17 cellular contexts compared by ENCODE assay signal in the genomic region with DNA sequence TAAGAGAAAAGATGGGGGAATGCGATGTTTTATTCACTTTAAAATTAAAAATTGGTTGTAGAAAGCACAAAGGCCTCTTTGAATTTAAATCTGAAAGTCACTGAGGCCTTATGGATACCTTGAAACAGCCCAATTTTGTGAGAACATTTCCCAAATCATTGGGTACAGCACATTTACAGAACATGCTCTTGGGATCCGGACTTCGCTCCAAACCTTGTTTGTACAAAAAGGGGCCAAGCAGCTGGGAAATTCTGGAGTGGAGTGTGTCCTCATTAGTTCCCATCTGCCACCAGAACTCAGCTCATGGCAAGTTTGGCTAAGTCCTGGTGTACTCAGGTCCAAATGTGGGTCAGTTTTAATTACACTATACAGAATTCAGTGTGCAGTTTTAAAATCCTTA.
DNase-seq lines count a peak whose midpoint lies in the region; ATAC-seq, FAIRE-seq and TF ChIP-seq lines count a peak whose summit lies in the region.
"Had no signal": no experiment of that assay in that cellular context is flagged by ENCODE, and none has a peak within 500 bp of the region (broad histone marks: within the 10 kb centered on the region; RNA-seq: fewer than 3 reads in every experiment).

No MANE protein-coding gene starts in this region.

- no peaks in the 10 kb centered on the region for H3K36me3 ChIP-seq in pancreas
- no peaks in the 10 kb centered on the region for H3K36me3 ChIP-seq in mesenchymal stem cell (ENCODE audit: control insufficient read depth in 1 of 2, insufficient read depth in 2 of 2, low read depth in 1 of 2, low read length in 2 of 2)
- H3K36me3 ChIP-seq: ascending aorta, esophagus squamous epithelium, neutrophil had no signal

- H3K27ac Mint-ChIP-seq in H9: no peak overlapping the region
- H3K27ac Mint-ChIP-seq: activated CD4-positive, alpha-beta T cell treated with anti-CD3 and anti-CD28 coated beads for 36 hours; activated T-cell treated with anti-CD3 and anti-CD28 coated beads, Interleukin-2, amount 50 U/mL, for 72 hours; effector memory CD8-positive, alpha-beta T cell had no signal

- intact Hi-C loops in pancreas (cut with DNase I): no loop called here

- H3K9me3 ChIP-seq in pancreas (no peaks in the 10 kb centered on the region), mesenchymal stem cell (ENCODE audit: control insufficient read depth, low read length) (no peaks in the 10 kb centered on the region), H9 (ENCODE audit: control insufficient read depth, low read depth, low read length) (no peaks in the 10 kb centered on the region)
- H3K9me3 ChIP-seq: ascending aorta, esophagus squamous epithelium, neutrophil had no signal

- H2AK5ac ChIP-seq in mesenchymal stem cell (ENCODE audit: low read length, severe bottlenecking) (no peak overlapping the region), H9 (ENCODE audit: insufficient read length, low read length) (no peak overlapping the region)

- no peaks in the 10 kb centered on the region for H3K23me2 ChIP-seq in H9 (ENCODE audit: insufficient read length, low read depth, low read length, poor library complexity, severe bottlenecking)

- H3K79me1 ChIP-seq in mesenchymal stem cell (replicated peaks; ENCODE audit: low read length, poor library complexity, severe bottlenecking) (no peaks in the 10 kb centered on the region), H9 (ENCODE audit: insufficient read depth, low read depth, low read length, poor library complexity, severe bottlenecking) (no peaks in the 10 kb centered on the region)

- H3K4me1 ChIP-seq in pancreas: peaks cover 15 to 41% (median 31%) of the 10 kb centered on the region in 3 donors
- peaks cover 1% of the 10 kb centered on the region for H3K4me1 ChIP-seq in mesenchymal stem cell (ENCODE audit: control insufficient read depth, insufficient read depth, low read depth, low read length)
- no peaks in the 10 kb centered on the region for H3K4me1 ChIP-seq in H9 (ENCODE audit: insufficient read depth, low read length)
- H3K4me1 ChIP-seq: esophagus squamous epithelium had no signal

- no peak overlapping the region for H2BK20ac ChIP-seq in H9 (ENCODE audit: low read depth, low read length, poor library complexity, severe bottlenecking)

- WGBS in pancreas, 2 donors: 37 to 44% methylated on average over 3 of the region's 3 CpGs
- 95% methylated on average over 3 of the region's 3 CpGs for WGBS in mesenchymal stem cell
- WGBS in H9 (ENCODE audit: extremely low coverage, insufficient read length, low lambda C conversion rate): no CpG with 5 or more reads among the region's 3 CpGs

- H3K4ac ChIP-seq in mesenchymal stem cell (ENCODE audit: low read depth in 1 of 2, low read length in 2 of 2) (no peak overlapping the region), H9 (ENCODE audit: low read depth, low read length) (no peak overlapping the region)

- H3K27ac ChIP-seq in pancreas (peak overlapping the region; percentile 18 to 63 (median 43)), mesenchymal stem cell (ENCODE audit: low read length, poor library complexity, severe bottlenecking) (no peak overlapping the region), H9 (ENCODE audit: insufficient read length, low read depth, low read length) (no peak overlapping the region)
- H3K27ac ChIP-seq: ascending aorta, esophagus squamous epithelium, neutrophil had no signal

- H2AFZ ChIP-seq in mesenchymal stem cell (ENCODE audit: low read depth, low read length) (no peak overlapping the region), H9 (ENCODE audit: low read length) (no peak overlapping the region)

- no peaks in the 10 kb centered on the region for H3K27me3 Mint-ChIP-seq in H9 (ENCODE audit: low read depth)
- H3K27me3 Mint-ChIP-seq: activated CD4-positive, alpha-beta T cell treated with anti-CD3 and anti-CD28 coated beads for 36 hours; effector memory CD8-positive, alpha-beta T cell had no signal

- no peak overlapping the region for H3K4me3 ChIP-seq in pancreas
- no peak overlapping the region for H3K4me3 ChIP-seq in mesenchymal stem cell (ENCODE audit: insufficient read depth in 1 of 2, low read depth in 1 of 2, low read length in 2 of 2)
- H3K4me3 ChIP-seq: ascending aorta, esophagus squamous epithelium had no signal

- TF ChIP-seq CTCF in pancreas (IDR thresholded peaks at IDR 0.05) (no peak), H9 (conservative IDR thresholded peaks at IDR 0.05) (no peak)

- H2BK12ac ChIP-seq in mesenchymal stem cell (ENCODE audit: low read length in 2 of 2): no peak overlapping the region
- H2BK12ac ChIP-seq in H9 (ENCODE audit: insufficient read length, low read depth, low read length): no peak overlapping the region

- H3T11ph ChIP-seq in H9 (ENCODE audit: low read length): no peak overlapping the region

- peak; percentile 58 to 77 (median 68) for ATAC-seq in pancreas
- ATAC-seq: activated CD4-positive, alpha-beta T cell treated with anti-CD3 and anti-CD28 coated beads for 36 hours; activated T-cell treated with anti-CD3 and anti-CD28 coated beads, Interleukin-2, amount 50 U/mL, for 72 hours; effector memory CD8-positive, alpha-beta T cell had no signal

- no peaks in the 10 kb centered on the region for H3K27me3 ChIP-seq in pancreas
- H3K27me3 ChIP-seq in mesenchymal stem cell (ENCODE audit: control insufficient read depth in 1 of 2, insufficient read depth in 1 of 2, low read length in 2 of 2): no peaks in the 10 kb centered on the region
- H3K27me3 ChIP-seq in H9 (ENCODE audit: insufficient read depth, low read length): no peaks in the 10 kb centered on the region
- H3K27me3 ChIP-seq: ascending aorta, esophagus squamous epithelium, neutrophil had no signal

- no peak overlapping the region for H3K9ac ChIP-seq in mesenchymal stem cell (ENCODE audit: low read length)
- H3K9ac ChIP-seq in H9 (ENCODE audit: extremely low read depth, insufficient read length, low read length): no peak overlapping the region

- no peak overlapping the region for H2BK5ac ChIP-seq in mesenchymal stem cell (ENCODE audit: low read depth, low read length, poor library complexity, severe bottlenecking)
- H2BK5ac ChIP-seq in H9 (ENCODE audit: insufficient read length, low read length): no peak overlapping the region

- H3K23ac ChIP-seq in mesenchymal stem cell (ENCODE audit: low read length in 2 of 2) (no peak overlapping the region), H9 (ENCODE audit: insufficient read length, low read depth, low read length) (no peak overlapping the region)

- peaks cover 4 to 5% of the 10 kb centered on the region in 2 experiments; a peak in 3 of 4 replicates for H3K4me1 Mint-ChIP-seq in H9
- H3K4me1 Mint-ChIP-seq: activated CD4-positive, alpha-beta T cell treated with anti-CD3 and anti-CD28 coated beads for 36 hours had no signal

- no peaks in the 10 kb centered on the region for H3K79me2 ChIP-seq in H9 (ENCODE audit: insufficient read depth, low read length)

- no peak for FAIRE-seq in pancreas (lab: Jason Lieb, UNC)

- no peak overlapping the region for H3K56ac ChIP-seq in H9 (ENCODE audit: insufficient read length, low read depth, low read length)

- H4K91ac ChIP-seq in mesenchymal stem cell (ENCODE audit: low read length) (no peak overlapping the region), H9 (ENCODE audit: insufficient read length, low read depth, low read length) (no peak overlapping the region)

- peak; percentile 14 for DNase-seq in NCI-H146 (lab: John Stamatoyannopoulos, UW)
- DNase-seq in NCI-H146 treated with DMSO at 0.1 percent for 48 hours (lab: John Stamatoyannopoulos, UW; ENCODE audit: unreplicated experiment): no peak
- DNase-seq in NCI-H524 (lab: John Stamatoyannopoulos, UW): peak; percentile 81 to 92
- peak; percentile 63 for DNase-seq in cerebellum (ENCODE audit: low spot score)
- DNase-seq in pancreas: peak in 2 of 6 donors; percentile 19 to 38
- no peak for DNase-seq in mesenchymal stem cell
- DNase-seq in ecto neural progenitor cell (ENCODE audit: low spot score): no peak
- no peak for DNase-seq in H9
- DNase-seq: activated CD4-positive, alpha-beta T cell treated with anti-CD3 and anti-CD28 coated beads for 36 hours; activated naive CD4-positive, alpha-beta T cell treated with anti-CD3 and anti-CD28 coated beads, Interleukin-2, amount 50 U/mL, for 16 hours; activated T-cell treated with anti-CD3 and anti-CD28 coated beads, Interleukin-2, amount 50 U/mL, for 72 hours; effector memory CD8-positive, alpha-beta T cell; EL; esophagus squamous epithelium; stimulated activated CD8-positive, alpha-beta memory T cell treated with anti-CD3 and anti-CD28 coated beads, Interleukin-4, amount 100 ng/mL, for 48 hours had no signal

- no peak overlapping the region for H3K18ac ChIP-seq in mesenchymal stem cell (ENCODE audit: low read depth in 1 of 2, low read length in 2 of 2)
- no peak overlapping the region for H3K18ac ChIP-seq in H9 (ENCODE audit: insufficient read length, low read depth, low read length)

- H3K4me2 ChIP-seq in mesenchymal stem cell (ENCODE audit: low read length, poor library complexity, severe bottlenecking) (no peak overlapping the region), H9 (ENCODE audit: insufficient read depth, insufficient read length, low read length) (no peak overlapping the region)

- H2BK120ac ChIP-seq in mesenchymal stem cell (ENCODE audit: low read depth, low read length) (no peak overlapping the region), H9 (ENCODE audit: low read depth, low read length, poor library complexity, severe bottlenecking) (no peak overlapping the region)

- H4K8ac ChIP-seq in mesenchymal stem cell (ENCODE audit: low read length): no peak overlapping the region
- no peak overlapping the region for H4K8ac ChIP-seq in H9 (replicated peaks; ENCODE audit: insufficient read length, low read depth, low read length)

- H2BK15ac ChIP-seq in mesenchymal stem cell (ENCODE audit: low read depth, poor library complexity, severe bottlenecking): no peak overlapping the region
- no peak overlapping the region for H2BK15ac ChIP-seq in H9 (ENCODE audit: low read depth, low read length)

- no peaks in the 10 kb centered on the region for H4K20me1 ChIP-seq in H9 (ENCODE audit: control insufficient read depth, insufficient read depth, insufficient read length)

- no peaks in the 10 kb centered on the region for H3K36me3 Mint-ChIP-seq in H9 (ENCODE audit: insufficient read depth in 1 of 3, low read depth in 3 of 3)

- H4K5ac ChIP-seq in H9 (ENCODE audit: insufficient read length, low read depth, low read length): no peak overlapping the region

- H3K4me3 Mint-ChIP-seq in H9: no peak overlapping the region
- H3K4me3 Mint-ChIP-seq: activated CD4-positive, alpha-beta T cell treated with anti-CD3 and anti-CD28 coated beads for 36 hours; activated T-cell treated with anti-CD3 and anti-CD28 coated beads, Interleukin-2, amount 50 U/mL, for 72 hours; effector memory CD8-positive, alpha-beta T cell had no signal

- no peaks in the 10 kb centered on the region for H3K9me3 Mint-ChIP-seq in H9
- H3K9me3 Mint-ChIP-seq: activated T-cell treated with anti-CD3 and anti-CD28 coated beads, Interleukin-2, amount 50 U/mL, for 72 hours; effector memory CD8-positive, alpha-beta T cell had no signal

- H3K14ac ChIP-seq in mesenchymal stem cell (ENCODE audit: low read length in 2 of 2) (no peak overlapping the region), H9 (ENCODE audit: insufficient read depth, low read length) (no peak overlapping the region)

Comparison
In these comparisons a context has a peak if more than half of its experiments do, and no peak if none do; other contexts are left out.
1. DNase-seq: peak in NCI-H146 (single experiment), NCI-H524 (2 of 2) and cerebellum (single experiment); none in NCI-H146 treated with DMSO at 0.1 percent for 48 hours (single experiment), mesenchymal stem cell (single experiment), ecto neural progenitor cell (single experiment) and H9 (single experiment).
2. H3K27ac ChIP-seq: peak in pancreas (4 of 4); none in mesenchymal stem cell (single experiment) and H9 (single experiment).